In the genomic region with DNA sequence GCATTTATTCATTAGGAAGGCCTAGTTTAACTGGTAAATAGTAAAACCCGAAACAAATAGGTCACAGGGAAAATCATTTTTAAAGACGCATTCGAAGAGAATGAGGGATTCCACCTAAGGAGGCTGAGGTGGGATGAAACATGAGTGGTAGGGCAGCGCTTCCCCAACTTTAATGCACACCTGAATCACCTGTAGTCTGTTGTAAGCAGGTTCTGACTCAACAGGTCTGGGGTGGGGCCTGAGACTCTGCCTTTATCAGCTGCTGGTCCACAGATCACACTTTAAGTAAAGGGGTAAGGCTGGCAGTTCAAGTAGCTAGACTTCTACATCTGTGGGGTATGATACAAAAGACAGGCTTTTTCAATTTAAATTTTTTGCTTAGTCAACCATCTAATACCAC, we compare ENCODE assay signal across 24 cellular contexts.
"Had no signal": no experiment of that assay in that cellular context is flagged by ENCODE, and none has a peak within 500 bp of the region (broad histone marks: within the 10 kb centered on the region; RNA-seq: fewer than 3 reads in every experiment).

No MANE protein-coding gene starts in this region.

- H3K9me3 ChIP-seq: left lung, ovary, sigmoid colon, testis, tibial artery, upper lobe of left lung had no signal

- H3K4me1 Mint-ChIP-seq: nephron progenitor cell had no signal

- H3K27me3 Mint-ChIP-seq: effector memory CD8-positive, alpha-beta T cell had no signal

- H3K4me1 ChIP-seq: left lung, sigmoid colon, testis, upper lobe of left lung had no signal

- H3K27me3 ChIP-seq: heart right ventricle, left lung, ovary, sigmoid colon, testis, tibial artery, upper lobe of left lung had no signal

- ATAC-seq: effector memory CD8-positive, alpha-beta T cell; naive thymus-derived CD8-positive, alpha-beta T cell; stimulated activated memory B cell treated with anti-CD40 and anti-IgM and Interleukin-4, amounts not matched to agents 10 μg/mL and 1 μg/mL and 100 μg/mL, for 72 hours; stimulated activated naive CD8-positive, alpha-beta T cell treated with anti-CD3 and anti-CD28 coated beads, Interleukin-15, Interleukin-2, amounts not matched to agents 100 U/mL and 50 U/mL, for 24 hours had no signal

- H3K4me3 Mint-ChIP-seq: effector memory CD8-positive, alpha-beta T cell; naive thymus-derived CD8-positive, alpha-beta T cell; nephron progenitor cell; stimulated activated memory B cell treated with anti-CD40 and anti-IgM and Interleukin-4, amounts not matched to agents 10 μg/mL and 1 μg/mL and 100 μg/mL, for 72 hours had no signal

- H3K27ac ChIP-seq: heart right ventricle, left lung, ovary, psoas muscle, sigmoid colon, testis, tibial artery, upper lobe of left lung had no signal

- H3K9me3 Mint-ChIP-seq: nephron progenitor cell; stimulated activated memory B cell treated with anti-CD40 and anti-IgM and Interleukin-4, amounts not matched to agents 10 μg/mL and 1 μg/mL and 100 μg/mL, for 72 hours had no signal

- DNase-seq: cortex of kidney; effector memory CD8-positive, alpha-beta T cell; foreskin melanocyte; glutamatergic neuron; heart right ventricle; hippocampal formation; left cardiac atrium; left lung; midbrain; naive thymus-derived CD8-positive, alpha-beta T cell; nephron progenitor cell; occipital lobe; ovary; posterior cingulate gyrus; psoas muscle; right cardiac atrium; sigmoid colon; stimulated activated CD4-positive, alpha-beta T cell treated with anti-CD3 and anti-CD28 coated beads, Interleukin-4, amount 100 ng/mL, for 4 hours; stimulated activated naive CD8-positive, alpha-beta T cell treated with anti-CD3 and anti-CD28 coated beads, Interleukin-15, Interleukin-2, amounts not matched to agents 100 U/mL and 50 U/mL, for 24 hours; substantia nigra; testis; tibial artery; upper lobe of left lung had no signal

- H3K4me3 ChIP-seq: heart right ventricle, left lung, ovary, psoas muscle, sigmoid colon, testis, tibial artery, upper lobe of left lung had no signal

- H3K36me3 Mint-ChIP-seq: naive thymus-derived CD8-positive, alpha-beta T cell; stimulated activated memory B cell treated with anti-CD40 and anti-IgM and Interleukin-4, amounts not matched to agents 10 μg/mL and 1 μg/mL and 100 μg/mL, for 72 hours had no signal

- H3K36me3 ChIP-seq: heart right ventricle, left lung, ovary, sigmoid colon, tibial artery, upper lobe of left lung had no signal

- H3K27ac Mint-ChIP-seq: effector memory CD8-positive, alpha-beta T cell; naive thymus-derived CD8-positive, alpha-beta T cell; nephron progenitor cell; stimulated activated memory B cell treated with anti-CD40 and anti-IgM and Interleukin-4, amounts not matched to agents 10 μg/mL and 1 μg/mL and 100 μg/mL, for 72 hours had no signal
